2 cellular contexts compared by ENCODE assay signal in genomic region chr2:52194342-52194741, GRCh38.
TF ChIP-seq lines count a peak whose summit lies in the region.

No MANE protein-coding gene starts in this region.

TF ChIP-seq in A549, 52 proteins besides CTCF, POLR2A, EP300 and RAD21:
- TF ChIP-seq NPAS2 (CRISPR knock-in tag; IDR thresholded peaks at IDR 0.05; ENCODE audit: borderline replicate concordance) (no peak), RARB (CRISPR knock-in tag; IDR thresholded peaks at IDR 0.05) (no peak), GATA3 (IDR thresholded peaks at IDR 0.05; ENCODE audit: borderline replicate concordance) (no peak), PHF8 (IDR thresholded peaks at IDR 0.05; ENCODE audit: borderline replicate concordance, low read depth) (no peak), HDAC2 (IDR thresholded peaks at IDR 0.05) (no peak), MAX (IDR thresholded peaks at IDR 0.05) (no peak), FOSL2 (IDR thresholded peaks at IDR 0.05) (no peak), FOSL2 (CRISPR knock-in tag; IDR thresholded peaks at IDR 0.05) (no peak), HEYL (CRISPR knock-in tag; IDR thresholded peaks at IDR 0.05) (no peak), HES2 (IDR thresholded peaks at IDR 0.05) (no peak), RFX5 (IDR thresholded peaks at IDR 0.05) (no peak), FOXS1 (CRISPR knock-in tag; IDR thresholded peaks at IDR 0.05) (no peak), POLR2AphosphoS2 (conservative IDR thresholded peaks at IDR 0.05; ENCODE audit: low read length) (no peak), REST (IDR thresholded peaks at IDR 0.05) (no peak), TFCP2L1 (CRISPR knock-in tag; IDR thresholded peaks at IDR 0.05) (no peak), HOXB13 (CRISPR knock-in tag; IDR thresholded peaks at IDR 0.05; ENCODE audit: low read depth) (no peak), ZSCAN20 (CRISPR knock-in tag; IDR thresholded peaks at IDR 0.05) (no peak), USF2 (IDR thresholded peaks at IDR 0.05) (no peak), ELK1 (IDR thresholded peaks at IDR 0.05; ENCODE audit: low read depth, low read length) (no peak)

TF ChIP-seq in IMR-90, 13 proteins besides CTCF, POLR2A, EP300 and RAD21:
- TF ChIP-seq MAFK (IDR thresholded peaks at IDR 0.05; ENCODE audit: low read depth, low read length), result no peak
- TF ChIP-seq MAZ (IDR thresholded peaks at IDR 0.05; ENCODE audit: borderline replicate concordance, low read depth, low read length), result no peak
- no peak for TF ChIP-seq RCOR1 (IDR thresholded peaks at IDR 0.05; ENCODE audit: insufficient replicate concordance, low read length)
- no peak for TF ChIP-seq RFX5 (IDR thresholded peaks at IDR 0.05; ENCODE audit: low read depth, low read length)
- TF ChIP-seq MXI1 (IDR thresholded peaks at IDR 0.05; ENCODE audit: borderline replicate concordance, low read depth, low read length), result no peak
- no peak for TF ChIP-seq FOS (IDR thresholded peaks at IDR 0.05; ENCODE audit: low read depth, low read length)
- TF ChIP-seq CEBPB (IDR thresholded peaks at IDR 0.05; ENCODE audit: low read depth, low read length), result no peak
- TF ChIP-seq NFE2L2 (IDR thresholded peaks at IDR 0.05; ENCODE audit: low read depth, low read length), result no peak
